17 cellular contexts compared by ENCODE assay signal in the genomic region with DNA sequence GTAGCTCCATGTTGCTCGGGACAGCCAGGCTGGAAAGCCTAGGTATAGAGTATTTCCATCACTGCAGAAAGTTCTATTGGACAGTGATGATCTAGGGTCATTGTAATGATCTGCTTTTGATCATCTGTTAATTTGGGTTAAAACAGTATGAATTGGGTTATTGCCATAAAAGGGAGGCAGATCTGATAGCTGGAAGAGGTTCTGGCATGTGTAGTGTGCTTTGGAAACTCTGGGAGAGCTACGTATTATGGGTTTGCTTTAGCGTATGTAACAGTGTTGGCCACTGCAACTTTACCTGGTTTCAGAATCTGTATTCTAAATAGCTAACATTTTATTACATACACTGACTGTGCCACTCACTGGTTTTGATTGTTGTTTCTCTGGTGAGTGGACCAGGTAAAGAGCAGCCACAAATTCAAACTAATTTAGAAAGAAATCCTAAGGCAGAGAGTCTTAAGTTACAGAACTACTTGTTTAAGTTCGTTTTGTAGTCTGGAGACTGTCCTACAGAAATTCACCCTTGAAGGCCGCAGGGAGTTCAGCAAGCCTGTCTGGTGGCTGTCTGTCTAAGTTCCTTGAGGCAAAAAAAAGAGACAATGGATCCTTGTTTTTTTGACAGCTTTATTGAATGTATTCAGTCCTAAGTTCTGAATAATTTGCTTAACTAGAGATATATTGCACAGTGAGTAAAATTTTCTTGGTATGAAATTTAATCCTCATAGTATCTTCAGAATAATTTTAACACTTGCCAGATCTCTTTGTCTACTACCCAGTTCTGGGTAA.
DNase-seq lines count a peak whose midpoint lies in the region; ATAC-seq and TF ChIP-seq lines count a peak whose summit lies in the region.
"Had no signal": no experiment of that assay in that cellular context is flagged by ENCODE, and none has a peak within 500 bp of the region (broad histone marks: within the 10 kb centered on the region; RNA-seq: fewer than 3 reads in every experiment).

No MANE protein-coding gene starts in this region.

- in situ Hi-C loops in SK-MEL-5 (cut with HindIII; ENCODE audit: low pct_unique_long_range_greater_than_20kb, low sequenced_read_pairs), result no loop called here

- H3K4me1 ChIP-seq in HEK293 (ENCODE audit: control insufficient read depth, insufficient read depth, low read length) (peaks cover 22% of the 10 kb centered on the region), parathyroid adenoma (peaks cover 3% of the 10 kb centered on the region), prostate gland (replicated peaks) (no peaks in the 10 kb centered on the region)

- H3K4me2 ChIP-seq in parathyroid adenoma (ENCODE audit: low read length), result no peak overlapping the region

- CTCF ChIA-PET in HEK293 (lab: Yijun Ruan, JAX), result interaction anchor here (0.5 kb wide), 1 partner anchor 294 kb away, joined by 3 read pairs; no protein-coding TSS in a partner anchor

- peak overlapping the region; percentile 0 for H2AFZ ChIP-seq in parathyroid adenoma

- TF ChIP-seq POLR2A in prostate gland (IDR thresholded peaks at IDR 0.05), result no peak

- H3K9me3 ChIP-seq in HEK293 (ENCODE audit: control insufficient read depth, insufficient read depth, low read depth, low read length), result no peaks in the 10 kb centered on the region
- H3K9me3 ChIP-seq in parathyroid adenoma (ENCODE audit: control insufficient read depth, low read length), result no peaks in the 10 kb centered on the region
- no peaks in the 10 kb centered on the region for H3K9me3 ChIP-seq in prostate gland

- WGBS in prostate gland, result 49% methylated on average over 5 of the region's 5 CpGs

- no peaks in the 10 kb centered on the region for H3K27me3 ChIP-seq in parathyroid adenoma (ENCODE audit: control insufficient read depth, insufficient read depth, low read length)
- H3K27me3 ChIP-seq in prostate gland (replicated peaks; ENCODE audit: insufficient read depth), result no peaks in the 10 kb centered on the region

- H3K4me3 ChIP-seq in HEK293 (ENCODE audit: low read depth, low read length) (no peak overlapping the region), epithelial cell of esophagus (ENCODE audit: low read length) (no peak overlapping the region), parathyroid adenoma (ENCODE audit: low read depth, low read length) (no peak overlapping the region), prostate gland (no peak overlapping the region)

- TF ChIP-seq CTCF in HEK293 (tag by site-specific recombination; IDR thresholded peaks at IDR 0.05) (no peak), epithelial cell of esophagus (IDR thresholded peaks at IDR 0.05; ENCODE audit: insufficient read depth, low read depth, low read length, missing control alignments) (no peak), parathyroid adenoma (IDR thresholded peaks at IDR 0.05) (no peak), prostate gland (IDR thresholded peaks at IDR 0.05) (no peak)

- no peak for ATAC-seq in GM18520 (IDR thresholded peaks at IDR 0.05; ENCODE audit: unreplicated experiment)
- ATAC-seq in left colon, result no peak
- ATAC-seq in HG03135 (IDR thresholded peaks at IDR 0.05; ENCODE audit: unreplicated experiment), result no peak
- ATAC-seq: sciatic nerve had no signal

- POLR2A ChIA-PET in HEK293 (lab: Yijun Ruan, JAX), result interaction anchor here (0.6 to 2.0 kb wide), 2 partner anchors 81 to 403 kb away, joined by 7 to 15 read pairs; partner anchors contain the start of gene SOX4

- no peaks in the 10 kb centered on the region for H3K79me2 ChIP-seq in parathyroid adenoma

- intact Hi-C loops in prostate gland (cut with DNase I), result no loop called here
- intact Hi-C loops in left colon (cut with DNase I, micrococcal nuclease), result no loop called here

- peak overlapping the region; percentile 71 for H3K27ac ChIP-seq in HEK293 (ENCODE audit: extremely low read depth, low read depth, low read length)
- no peak overlapping the region for H3K27ac ChIP-seq in parathyroid adenoma
- H3K27ac ChIP-seq in prostate gland, result peak overlapping the region in 1 of 2 donors; percentile 2
- H3K27ac ChIP-seq: RWPE1, VCaP had no signal

- DNase-seq in SK-MEL-5 (ENCODE audit: low read depth, low spot score) (peak; percentile 69), epithelial cell of esophagus (ENCODE audit: low read depth) (peak; percentile 20), prostate gland (ENCODE audit: low spot score) (no peak), left colon (no peak)
- DNase-seq: activated CD4-positive, alpha-beta T cell treated with anti-CD3 and anti-CD28 coated beads, Interleukin-2, amount 50 U/mL, for 48 hours; activated naive CD4-positive, alpha-beta T cell treated with anti-CD3 and anti-CD28 coated beads, Interleukin-2, amount 50 U/mL, for 16 hours; H9; kidney; mesendoderm; NCI-H226 had no signal

- H3K9ac ChIP-seq in parathyroid adenoma, result no peak overlapping the region

- H3K36me3 ChIP-seq in HEK293 (ENCODE audit: control insufficient read depth in 2 of 2, insufficient read depth in 1 of 2, low read length in 2 of 2), result no peaks in the 10 kb centered on the region
- H3K36me3 ChIP-seq in parathyroid adenoma (ENCODE audit: control insufficient read depth, insufficient read depth, low read length), result no peaks in the 10 kb centered on the region
- no peaks in the 10 kb centered on the region for H3K36me3 ChIP-seq in prostate gland

TF ChIP-seq in HEK293, 187 proteins besides CTCF, POLR2A, EP300 and RAD21:
- TF ChIP-seq ZNF596 (tag by site-specific recombination; IDR thresholded peaks at IDR 0.05) (no peak), ZBTB20 (tag by site-specific recombination; IDR thresholded peaks at IDR 0.05) (peak; percentile 48; the same call in 1 of the 2 replicates), ZNF274 (IDR thresholded peaks at IDR 0.05; ENCODE audit: low read length) (no peak), ZNF274 (tag by site-specific recombination; IDR thresholded peaks at IDR 0.05; ENCODE audit: borderline replicate concordance) (no peak), ZNF184 (tag by site-specific recombination; IDR thresholded peaks at IDR 0.05) (no peak)

Comparison
In these comparisons a context has a peak if more than half of its experiments do, and no peak if none do; other contexts are left out.
1. DNase-seq: peak in SK-MEL-5 (single experiment) and epithelial cell of esophagus (single experiment); none in prostate gland (single experiment) and left colon (0 of 2).